Comparison of ENCODE assay signal across 8 cellular contexts in genomic region chr3:32313723-32314473, GRCh38.
DNase-seq lines count a peak whose midpoint lies in the region; ATAC-seq and TF ChIP-seq lines count a peak whose summit lies in the region.

No MANE protein-coding gene starts in this region.

- H3K27ac Mint-ChIP-seq in activated naive CD4-positive, alpha-beta T cell treated with anti-CD3 and anti-CD28 coated beads, Interleukin-2, amount 50 U/mL, for 72 hours = peak overlapping the region; percentile 78 to 80

- H3K9me3 Mint-ChIP-seq in activated naive CD4-positive, alpha-beta T cell treated with anti-CD3 and anti-CD28 coated beads, Interleukin-2, amount 50 U/mL, for 72 hours = no peaks in the 10 kb centered on the region

- intact Hi-C loops in lower lobe of right lung (cut with DNase I) = no loop called here

- H3K4me2 ChIP-seq in BLaER1 treated with 17β-estradiol and CSF1 and Interleukin-3, amounts not matched to agents 10 nM and 100 nM = peak overlapping the region; percentile 30 to 65 (median 53); a peak in 21 of 22 replicates

- H4K20me1 ChIP-seq in BLaER1 treated with 17β-estradiol and CSF1 and Interleukin-3, amounts not matched to agents 10 nM and 100 nM = peaks cover 0 to 14% (median 0%) of the 10 kb centered on the region in 11 experiments; a peak in 4 of 22 replicates

- peak; percentile 95 to 97 for ATAC-seq in activated naive CD4-positive, alpha-beta T cell treated with anti-CD3 and anti-CD28 coated beads, Interleukin-2, amount 50 U/mL, for 72 hours
- ATAC-seq in lower lobe of right lung = peak; percentile 35 to 44

- H3K27me3 ChIP-seq in BLaER1 treated with 17β-estradiol and CSF1 and Interleukin-3, amounts not matched to agents 10 nM and 100 nM = no peaks in the 10 kb centered on the region
- no peaks in the 10 kb centered on the region for H3K27me3 ChIP-seq in lower lobe of right lung (ENCODE audit: low read depth)

- peaks cover 0 to 6% of the 10 kb centered on the region in 2 donors for H3K36me3 Mint-ChIP-seq in activated naive CD4-positive, alpha-beta T cell treated with anti-CD3 and anti-CD28 coated beads, Interleukin-2, amount 50 U/mL, for 72 hours

- H3K4me3 ChIP-seq in BLaER1 treated with 17β-estradiol and CSF1 and Interleukin-3, amounts not matched to agents 10 nM and 100 nM = no peak overlapping the region
- no peak overlapping the region for H3K4me3 ChIP-seq in lower lobe of right lung

- H3K9me3 ChIP-seq in BLaER1 treated with 17β-estradiol and CSF1 and Interleukin-3, amounts not matched to agents 10 nM and 100 nM (replicated peaks in 1 of 11) = no peaks in the 10 kb centered on the region
- no peaks in the 10 kb centered on the region for H3K9me3 ChIP-seq in lower lobe of right lung

- no peak for TF ChIP-seq CTCF in lower lobe of right lung (IDR thresholded peaks at IDR 0.05)

- DNase-seq in M059J (ENCODE audit: low read depth) (peak; percentile 50), lower lobe of right lung (no peak), COR-L47 (lab: John Stamatoyannopoulos, UW) (no peak), iPS-NIHi11 (ENCODE audit: low spot score) (no peak), AML-193 (lab: John Stamatoyannopoulos, UW) (no peak)
- peak in 1 of 2 donors; percentile 57 for DNase-seq in activated naive CD4-positive, alpha-beta T cell treated with anti-CD3 and anti-CD28 coated beads, Interleukin-2, amount 50 U/mL, for 72 hours (ENCODE audit: low spot score in 2 of 2)
- DNase-seq in stimulated activated naive CD4-positive, alpha-beta T cell (lab: John Stamatoyannopoulos, UW) = no peak

- peaks cover 34 to 54% (median 53%) of the 10 kb centered on the region in 10 experiments for H3K4me1 ChIP-seq in BLaER1 treated with 17β-estradiol and CSF1 and Interleukin-3, amounts not matched to agents 10 nM and 100 nM
- H3K4me1 ChIP-seq in lower lobe of right lung = no peaks in the 10 kb centered on the region

- no peaks in the 10 kb centered on the region for H3K36me3 ChIP-seq in BLaER1 treated with 17β-estradiol and CSF1 and Interleukin-3, amounts not matched to agents 10 nM and 100 nM
- no peaks in the 10 kb centered on the region for H3K36me3 ChIP-seq in lower lobe of right lung

- H3K9ac ChIP-seq in BLaER1 treated with 17β-estradiol and CSF1 and Interleukin-3, amounts not matched to agents 10 nM and 100 nM = no peak overlapping the region

- H3K27ac ChIP-seq in BLaER1 treated with 17β-estradiol and CSF1 and Interleukin-3, amounts not matched to agents 10 nM and 100 nM = no peak overlapping the region
- H3K27ac ChIP-seq in lower lobe of right lung = no peak overlapping the region
